In the genomic region with DNA sequence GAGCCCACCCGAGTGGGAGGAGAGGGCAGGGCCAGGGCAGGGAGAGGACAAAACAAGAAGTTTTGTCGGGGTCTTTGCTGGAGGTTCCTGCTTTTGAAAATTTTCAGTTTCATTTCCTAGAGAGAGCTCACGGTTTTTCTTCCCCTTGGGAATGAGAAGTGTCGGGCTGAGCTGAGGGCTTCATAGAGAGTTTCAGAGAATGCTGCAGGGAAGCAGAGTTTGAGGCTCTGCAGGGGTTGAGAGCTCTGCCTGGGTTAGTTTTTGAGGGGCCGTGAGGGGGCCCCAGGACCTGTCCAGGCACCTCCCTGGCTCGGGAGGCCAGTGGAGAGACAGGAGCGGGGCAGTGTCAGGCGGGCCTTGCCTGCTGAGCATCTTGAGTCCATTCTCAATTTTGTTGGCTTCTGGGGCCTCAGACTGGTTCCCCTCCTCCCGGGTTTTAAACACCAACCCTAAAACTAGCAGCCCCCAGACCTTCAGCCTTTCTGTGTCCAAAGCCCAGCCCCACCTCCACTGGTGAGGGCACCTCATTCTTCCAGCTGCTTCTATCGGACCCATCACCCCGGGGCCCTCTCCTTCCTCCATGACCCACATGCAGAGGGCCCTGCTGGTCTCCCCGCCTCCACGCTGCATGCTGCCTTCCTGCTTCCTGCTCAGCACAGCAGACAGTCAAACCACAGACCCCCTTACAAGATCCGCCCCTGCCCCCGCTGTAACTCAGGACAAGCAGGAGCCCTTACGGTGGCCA, we compare ENCODE assay signal across 1 cellular context.
TF ChIP-seq lines count a peak whose summit lies in the region.

No MANE protein-coding gene starts in this region.

TF ChIP-seq in HepG2, 621 proteins besides CTCF, POLR2A, EP300 and RAD21 (continued from another document):
- TF ChIP-seq, protein P1, sequence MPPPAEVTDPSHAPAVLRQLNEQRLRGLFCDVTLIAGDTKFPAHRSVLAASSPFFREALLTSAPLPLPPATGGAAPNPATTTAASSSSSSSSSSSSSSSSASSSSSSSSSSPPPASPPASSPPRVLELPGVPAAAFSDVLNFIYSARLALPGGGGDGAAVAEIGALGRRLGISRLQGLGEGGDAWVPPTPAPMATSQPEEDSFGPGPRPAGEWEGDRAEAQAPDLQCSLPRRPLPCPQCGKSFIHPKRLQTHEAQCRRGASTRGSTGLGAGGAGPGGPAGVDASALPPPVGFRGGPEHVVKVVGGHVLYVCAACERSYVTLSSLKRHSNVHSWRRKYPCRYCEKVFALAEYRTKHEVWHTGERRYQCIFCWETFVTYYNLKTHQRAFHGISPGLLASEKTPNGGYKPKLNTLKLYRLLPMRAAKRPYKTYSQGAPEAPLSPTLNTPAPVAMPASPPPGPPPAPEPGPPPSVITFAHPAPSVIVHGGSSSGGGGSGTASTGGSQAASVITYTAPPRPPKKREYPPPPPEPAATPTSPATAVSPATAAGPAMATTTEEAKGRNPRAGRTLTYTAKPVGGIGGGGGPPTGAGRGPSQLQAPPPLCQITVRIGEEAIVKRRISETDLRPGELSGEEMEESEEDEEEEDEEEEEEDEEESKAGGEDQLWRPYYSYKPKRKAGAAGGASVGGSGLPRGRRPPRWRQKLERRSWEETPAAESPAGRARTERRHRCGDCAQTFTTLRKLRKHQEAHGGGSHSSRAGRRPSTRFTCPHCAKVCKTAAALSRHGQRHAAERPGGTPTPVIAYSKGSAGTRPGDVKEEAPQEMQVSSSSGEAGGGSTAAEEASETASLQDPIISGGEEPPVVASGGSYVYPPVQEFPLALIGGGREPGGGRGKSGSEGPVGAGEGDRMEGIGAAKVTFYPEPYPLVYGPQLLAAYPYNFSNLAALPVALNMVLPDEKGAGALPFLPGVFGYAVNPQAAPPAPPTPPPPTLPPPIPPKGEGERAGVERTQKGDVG (CRISPR knock-in tag; IDR thresholded peaks at IDR 0.05; ENCODE audit: borderline replicate concordance): peak; percentile 31; the same call in 1 of the 2 replicates
- no peak for TF ChIP-seq ATF7-NPFF (CRISPR knock-in tag; IDR thresholded peaks at IDR 0.05; ENCODE audit: low read depth)
